Comparison of ENCODE assay signal across 20 cellular contexts in genomic region chr10:124928545-124928944, GRCh38. TPM values are rescaled to one million over a fixed set of nuclear protein-coding genes. Genes with fewer than 3 reads are reported as not detected.
A peak's percentile ranks its signal among the peaks of the same experiment; 100 is the strongest.
DNase-seq lines count a peak whose midpoint lies in the region; ATAC-seq, FAIRE-seq and TF ChIP-seq lines count a peak whose summit lies in the region.
"Had no signal": no experiment of that assay in that cellular context is flagged by ENCODE, and none has a peak within 500 bp of the region (broad histone marks: within the 10 kb centered on the region; RNA-seq: fewer than 3 reads in every experiment).

No MANE protein-coding gene starts in this region.

- H3K4me3 ChIP-seq in cardiac muscle cell, result no peak overlapping the region
- no peak overlapping the region for H3K4me3 ChIP-seq in HepG2 (replicated peaks in 1 of 3; ENCODE audit: insufficient read depth in 1 of 3, low read depth in 2 of 3, low read length in 3 of 3)
- no peak overlapping the region for H3K4me3 ChIP-seq in right lobe of liver
- no peak overlapping the region for H3K4me3 ChIP-seq in GM12878
- no peak overlapping the region for H3K4me3 ChIP-seq in body of pancreas
- H3K4me3 ChIP-seq: A549, HAP-1 had no signal

- no peak for TF ChIP-seq EP300 in HepG2 (IDR thresholded peaks at IDR 0.05; ENCODE audit: low read depth in 2 of 2, low read length in 2 of 2)
- no peak for TF ChIP-seq EP300 in HepG2 (CRISPR knock-in tag; IDR thresholded peaks at IDR 0.05; ENCODE audit: borderline replicate concordance)
- TF ChIP-seq EP300 in GM12878 (IDR thresholded peaks at IDR 0.05; ENCODE audit: borderline replicate concordance in 1 of 2, control insufficient read depth in 1 of 2, low read depth in 2 of 2, low read length in 2 of 2), result no peak

- H3K4me2 ChIP-seq in HepG2 (ENCODE audit: low read depth, low read length), result no peak overlapping the region
- no peak overlapping the region for H3K4me2 ChIP-seq in GM12878 (ENCODE audit: control insufficient read depth, insufficient read depth)
- H3K4me2 ChIP-seq: A549 had no signal

- H3K27me3 ChIP-seq in cardiac muscle cell (no peaks in the 10 kb centered on the region), HepG2 (ENCODE audit: control insufficient read depth in 1 of 2, insufficient read depth in 2 of 2, low read length in 2 of 2) (no peaks in the 10 kb centered on the region), right lobe of liver (no peaks in the 10 kb centered on the region), GM12878 (replicated peaks in 1 of 2; ENCODE audit: control insufficient read depth in 2 of 2, insufficient read depth in 2 of 2, low read length in 1 of 2) (no peaks in the 10 kb centered on the region), body of pancreas (no peaks in the 10 kb centered on the region)

- H3K36me3 ChIP-seq in cardiac muscle cell (no peaks in the 10 kb centered on the region), HepG2 (replicated peaks in 1 of 2; ENCODE audit: control insufficient read depth in 1 of 2, insufficient read depth in 2 of 2, low read length in 2 of 2) (0 out of 5 replicates have a peak, but pooled peaks cover 0 to 8% of the 10 kb centered on the region in 2 experiments), right lobe of liver (peaks cover 0 to 3% (median 0%) of the 10 kb centered on the region in 4 donors), GM12878 (ENCODE audit: control insufficient read depth in 2 of 2, insufficient read depth in 2 of 2, low read length in 1 of 2) (no peaks in the 10 kb centered on the region; a peak in 1 of 4 replicates), body of pancreas (replicated peaks in 1 of 2; ENCODE audit: insufficient read depth in 1 of 2, low read depth in 2 of 2) (no peaks in the 10 kb centered on the region)

- H3K27ac ChIP-seq in cardiac muscle cell (peak overlapping the region; percentile 24), HepG2 (ENCODE audit: extremely low read length, insufficient read depth, low read length) (no peak overlapping the region), right lobe of liver (no peak overlapping the region), GM12878 (ENCODE audit: control insufficient read depth, insufficient read depth) (no peak overlapping the region), body of pancreas (no peak overlapping the region)
- H3K27ac ChIP-seq: A549 had no signal

- TF ChIP-seq POLR2A in HepG2 (IDR thresholded peaks at IDR 0.05; ENCODE audit: insufficient read depth in 1 of 2, low read depth in 2 of 2, low read length in 2 of 2), result no peak
- TF ChIP-seq POLR2A in right lobe of liver (IDR thresholded peaks at IDR 0.05), result no peak
- no peak for TF ChIP-seq POLR2A in GM12878 (IDR thresholded peaks at IDR 0.05; ENCODE audit: low read depth, low read length)
- no peak for TF ChIP-seq POLR2A in GM18505 (IDR thresholded peaks at IDR 0.05; ENCODE audit: borderline replicate concordance, extremely low read depth, insufficient read depth, insufficient read length)
- no peak for TF ChIP-seq POLR2A in body of pancreas (IDR thresholded peaks at IDR 0.05)

- DNase-seq in cardiac muscle cell (ENCODE audit: low read depth in 1 of 2, low spot score in 1 of 2) (no peak), cardiac septum (ENCODE audit: low spot score) (no peak), HepG2 (ENCODE audit: low spot score) (no peak), right lobe of liver (no peak), GM12878 (ENCODE audit: low read depth, low spot score) (no peak), body of pancreas (no peak)
- DNase-seq: 8988T; C1 segment of cervical spinal cord; CD4-positive, alpha-beta memory T cell; COR-L47; DMS153; DND-41; GOT3; HFFc6 had no signal

- H3K4me1 ChIP-seq in cardiac muscle cell (ENCODE audit: low read depth) (peaks cover 12% of the 10 kb centered on the region), HepG2 (ENCODE audit: insufficient read depth, low read length) (peaks cover 16% of the 10 kb centered on the region), right lobe of liver (peaks cover 0 to 13% (median 7%) of the 10 kb centered on the region in 4 donors), GM12878 (ENCODE audit: control insufficient read depth, insufficient read depth, low read length) (no peaks in the 10 kb centered on the region), body of pancreas (peaks cover 4% of the 10 kb centered on the region)

- TF ChIP-seq CTCF in cardiac muscle cell (IDR thresholded peaks at IDR 0.05; ENCODE audit: low read depth, low read length), result no peak
- no peak for TF ChIP-seq CTCF in HepG2 (CRISPR knock-in tag; IDR thresholded peaks at IDR 0.05)
- TF ChIP-seq CTCF in right lobe of liver (IDR thresholded peaks at IDR 0.05), result no peak
- no peak for TF ChIP-seq CTCF in GM12878 (IDR thresholded peaks at IDR 0.05 in 2 of 3, conservative IDR thresholded peaks at IDR 0.05 in 1 of 3; ENCODE audit: control insufficient read depth in 2 of 3, extremely low read depth in 1 of 3, insufficient read depth in 1 of 3, low read depth in 3 of 3, low read length in 3 of 3)
- TF ChIP-seq CTCF in body of pancreas (IDR thresholded peaks at IDR 0.05), result no peak

- CTCF ChIA-PET in HepG2 (lab: Yijun Ruan, JAX; ENCODE audit: low intra/inter-chr PET ratio, low total read pairs), result no interaction called here
- CTCF ChIA-PET in GM12878 (lab: Yijun Ruan, JAX), result interaction anchor here (1.3 kb wide), 1 partner anchor 12 kb away, joined by 3 read pairs; no protein-coding TSS in a partner anchor

- TSS peak; percentile 26 for BruUV-seq in HepG2 (replicated peaks; lab: Mats Ljungman, UMichigan)
- BruUV-seq in GM12878 (replicated peaks; lab: Mats Ljungman, UMichigan), result TSS peak; percentile 45

- in situ Hi-C loops in HepG2 (cut with HindIII; ENCODE audit: extremely low pct_ligation_motif_present, low pct_unique_long_range_greater_than_20kb), result no loop called here
- in situ Hi-C loops in GM12878 (cut with MboI), result no loop called here

- 96% methylated on average over 3 of the region's 3 CpGs for WGBS in HepG2 (ENCODE audit: low lambda C conversion rate)
- 93% methylated on average over 3 of the region's 3 CpGs for WGBS in right lobe of liver (ENCODE audit: insufficient coverage, low coverage, low lambda C conversion rate, missing lambda C conversion rate)
- 100% methylated on average over 3 of the region's 3 CpGs for WGBS in GM12878 (ENCODE audit: insufficient coverage, insufficient replicate concordance, low lambda C conversion rate, missing lambda C conversion rate)
- 95 to 97% methylated on average over 3 of the region's 3 CpGs for WGBS in body of pancreas, 2 donors

- H3K9me3 ChIP-seq in cardiac muscle cell (ENCODE audit: low read depth) (no peaks in the 10 kb centered on the region), HepG2 (ENCODE audit: low read length) (no peaks in the 10 kb centered on the region), right lobe of liver (no peaks in the 10 kb centered on the region), GM12878 (replicated peaks; ENCODE audit: control insufficient read depth, insufficient read depth, low read length) (no peaks in the 10 kb centered on the region; the same call in 1 of the 3 replicates), body of pancreas (no peaks in the 10 kb centered on the region)
- H3K9me3 ChIP-seq: A549 had no signal

- POLR2A ChIA-PET in HepG2 (lab: Yijun Ruan, JAX), result no interaction called here
- POLR2A ChIA-PET in GM12878 (lab: Charles Lee), result no interaction called here

- peaks cover 69% of the 10 kb centered on the region for H4K20me1 ChIP-seq in HepG2 (ENCODE audit: insufficient read depth, low read length)
- no peaks in the 10 kb centered on the region for H4K20me1 ChIP-seq in GM12878 (ENCODE audit: control insufficient read depth, insufficient read depth)

- H3K9ac ChIP-seq in HepG2 (ENCODE audit: insufficient read depth, low read depth, low read length) (no peak overlapping the region), GM12878 (ENCODE audit: control insufficient read depth, insufficient read depth, low read length) (no peak overlapping the region)

- FAIRE-seq in HepG2 (lab: Jason Lieb, UNC), result no peak
- no peak for FAIRE-seq in GM12878 (lab: Jason Lieb, UNC)
- FAIRE-seq: A549, G401.6, GM18507, H54 had no signal

- SMC1A ChIA-PET in GM12878 (lab: Charles Lee; ENCODE audit: uncharacterized antibody, unreplicated experiment), result no interaction called here

- intact Hi-C loops in cardiac septum (cut with DNase I) (no loop called here), HepG2 (cut with micrococcal nuclease; ENCODE audit: unreplicated experiment) (no loop called here), right lobe of liver (cut with DNase I) (no loop called here), GM12878 (cut with micrococcal nuclease; ENCODE audit: unreplicated experiment) (no loop called here), body of pancreas (cut with DNase I) (no loop called here)

- ATAC-seq in HepG2, result no peak
- no peak for ATAC-seq in right lobe of liver
- ATAC-seq in GM12878, result no peak
- ATAC-seq in GM18505 (IDR thresholded peaks at IDR 0.05; ENCODE audit: unreplicated experiment), result no peak
- no peak for ATAC-seq in body of pancreas
- ATAC-seq: A549 had no signal

- H2AFZ ChIP-seq in HepG2 (ENCODE audit: low read length), result no peak overlapping the region
- H2AFZ ChIP-seq in GM12878 (ENCODE audit: control insufficient read depth, low read depth, low read length), result no peak overlapping the region

- no peak for TF ChIP-seq RAD21 in HepG2 (CRISPR knock-in tag; IDR thresholded peaks at IDR 0.05)
- TF ChIP-seq RAD21 in GM12878 (IDR thresholded peaks at IDR 0.05; ENCODE audit: insufficient read depth, low read depth, low read length), result no peak

- H3K79me2 ChIP-seq in HepG2 (ENCODE audit: insufficient read depth, low read length), result peaks cover 88% of the 10 kb centered on the region
- H3K79me2 ChIP-seq in GM12878 (ENCODE audit: control insufficient read depth, insufficient read depth, low read length), result peaks cover 42% of the 10 kb centered on the region

- RAD21 ChIA-PET in GM12878 (lab: Charles Lee; ENCODE audit: unreplicated experiment), result no interaction called here

RNA-seq across cellular contexts. Expression of gene ZRANB1, which starts 13.4 kb away (rescaled TPM):
- total RNA-seq in cardiac muscle cell, result 16.2 and 20.9 TPM in 2 replicates
- polyA plus RNA-seq in cardiac muscle cell, result 11.0 and 16.2 TPM in 2 replicates
- total RNA-seq in cardiac septum, result 25.7 TPM
- total RNA-seq in HepG2 (2016; rRNA removed; fragmentation: Illumina TruSeq; extraction: Trizol), result 19.6 and 20.7 TPM in 2 replicates
- 38.1 and 44.9 TPM in 2 replicates for total RNA-seq in HepG2 (2016; cell fraction: cytosol; rRNA removed; fragmentation: Illumina TruSeq; extraction: Trizol; ENCODE audit: low read depth)
- total RNA-seq in HepG2 (2016; cell fraction: insoluble cytoplasmic fraction; rRNA removed; fragmentation: Illumina TruSeq; extraction: Trizol), result 19.4 and 21.1 TPM in 2 replicates
- total RNA-seq in HepG2 (2016; cell fraction: membrane; rRNA removed; fragmentation: Illumina TruSeq; extraction: Trizol), result 26.2 and 28.8 TPM in 2 replicates
- total RNA-seq in HepG2 (2016; cell fraction: nucleus; rRNA removed; fragmentation: Illumina TruSeq; extraction: Trizol), result 22.1 and 22.3 TPM in 2 replicates
- 9.6 and 10.3 TPM in 2 replicates for polyA plus RNA-seq in HepG2 (2011; rRNA removed)
- polyA plus RNA-seq in HepG2 (2011; cell fraction: cytosol; rRNA removed), result 5.2 and 8.8 TPM in 2 replicates
- polyA plus RNA-seq in HepG2 (2011; cell fraction: nucleus; rRNA removed), result 4.3 and 5.7 TPM in 2 replicates
- polyA plus RNA-seq in HepG2 (2012), result 13.8 and 15.9 TPM in 2 replicates
- 2.2 and 2.6 TPM in 2 replicates for polyA plus RNA-seq in HepG2 (2016; cell fraction: cytosol; fragmentation: Illumina TruSeq; extraction: Trizol; ENCODE audit: low read depth)
- 15.8 and 16.5 TPM in 2 replicates for polyA plus RNA-seq in HepG2 (2016; cell fraction: insoluble cytoplasmic fraction; fragmentation: Illumina TruSeq; extraction: Trizol; ENCODE audit: low read depth)
- polyA plus RNA-seq in HepG2 (2016; cell fraction: membrane; fragmentation: Illumina TruSeq; extraction: Trizol; ENCODE audit: low read depth), result 7.6 and 8.4 TPM in 2 replicates
- polyA plus RNA-seq in HepG2 (2016; cell fraction: nucleus; fragmentation: Illumina TruSeq; extraction: Trizol; ENCODE audit: insufficient read depth, low read depth), result 18.8 and 21.5 TPM in 2 replicates
- polyA minus RNA-seq in HepG2 (2011; rRNA and poly(A)+ RNA removed; ENCODE audit: low replicate concordance), result 14.9 and 19.7 TPM in 2 replicates
- polyA minus RNA-seq in HepG2 (2011; cell fraction: cytosol; rRNA and poly(A)+ RNA removed), result 15.5 and 21.6 TPM in 2 replicates
- 30.3 and 31.8 TPM in 2 replicates for polyA minus RNA-seq in HepG2 (2011; cell fraction: nucleus; rRNA and poly(A)+ RNA removed)
- 10 to 100 TPM in 4 of 6 experiments, 1 to 10 TPM in 2; 8.6 to 17.6 (median 11.6) TPM for total RNA-seq in right lobe of liver
- total RNA-seq in GM12878 (2013; cell fraction: nucleolus; rRNA removed), result 28.5 and 30.5 TPM in 2 replicates
- total RNA-seq in GM12878 (2014; rRNA removed), result 8.2 and 9.4 TPM in 2 replicates
- total RNA-seq in GM12878 (2014; rRNA removed; fragmentation: Illumina TruSeq; extraction: Trizol), result 11.8 and 11.9 TPM in 2 replicates
- total RNA-seq in GM12878 (2021), result 8.2 and 8.4 TPM in 2 replicates
- polyA plus RNA-seq in GM12878 (2011; ENCODE audit: low read depth), result 6.2 TPM
- polyA plus RNA-seq in GM12878 (2011; rRNA removed), result 8.9 and 10.7 TPM in 2 replicates
- 3.8 and 5.2 TPM in 2 replicates for polyA plus RNA-seq in GM12878 (2011; cell fraction: cytosol; rRNA removed)
- 4.4 and 5.0 TPM in 2 replicates for polyA plus RNA-seq in GM12878 (2011; cell fraction: nucleus; rRNA removed)
- polyA plus RNA-seq in GM12878 (2012), result 7.1 and 8.8 TPM in 2 replicates
- 8.1 and 10.1 TPM in 2 replicates for polyA plus RNA-seq in GM12878 (2014; fragmentation: Illumina TruSeq; extraction: Trizol)
- 1 to 10 TPM; 2.2 to 2.8 TPM for polyA plus RNA-seq in GM12878 (2014; fragmentation: Nextera tagmentation; extraction: Ambion mirVana)
- 4.4 and 4.5 TPM in 2 replicates for polyA plus RNA-seq in GM12878 (2014; rRNA removed)
- polyA plus RNA-seq in GM12878 (2016; fragmentation: Nextera tagmentation; extraction: Ambion mirVana), result 1 to 10 TPM; 1.7 to 4.4 TPM
- polyA minus RNA-seq in GM12878 (2011; rRNA and poly(A)+ RNA removed), result 15.9 and 20.8 TPM in 2 replicates
- 7.4 and 7.6 TPM in 2 replicates for polyA minus RNA-seq in GM12878 (2011; cell fraction: cytosol; rRNA and poly(A)+ RNA removed)
- polyA minus RNA-seq in GM12878 (2011; cell fraction: nucleus; rRNA and poly(A)+ RNA removed), result 5.9 and 7.7 TPM in 2 replicates
- 10 to 100 TPM; 12.2 to 21.1 TPM for total RNA-seq in body of pancreas
